Comparison of ENCODE assay signal across 13 cellular contexts in the genomic region with DNA sequence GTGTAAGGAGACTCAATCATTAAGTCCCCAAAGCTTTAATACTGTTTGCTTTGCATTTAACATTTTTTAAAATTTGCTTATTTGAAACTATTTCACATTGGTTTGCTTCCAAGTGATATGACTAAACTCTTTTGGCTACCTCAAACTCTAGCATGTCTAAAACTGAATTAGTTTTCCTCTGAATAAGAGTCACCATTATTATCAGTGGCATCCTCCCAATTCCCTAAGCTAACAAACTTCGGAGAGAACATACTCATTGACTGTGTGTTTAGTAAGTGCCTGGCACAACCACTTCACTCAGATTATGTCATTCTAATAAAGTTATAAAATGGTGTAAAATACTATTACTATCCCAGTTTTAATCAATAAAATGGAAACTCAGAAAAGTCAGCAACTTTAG. TPM values are rescaled to one million over a fixed set of nuclear protein-coding genes. Genes with fewer than 3 reads are reported as not detected.
DNase-seq lines count a peak whose midpoint lies in the region; ATAC-seq and TF ChIP-seq lines count a peak whose summit lies in the region.
"Had no signal": no experiment of that assay in that cellular context is flagged by ENCODE, and none has a peak within 500 bp of the region (broad histone marks: within the 10 kb centered on the region; RNA-seq: fewer than 3 reads in every experiment).

No MANE protein-coding gene starts in this region.

- H3K9ac ChIP-seq in adipocyte (ENCODE audit: low read length) = peak overlapping the region; percentile 47
- H3K9ac ChIP-seq in fibroblast of lung (ENCODE audit: insufficient read depth, low read length) = no peak overlapping the region

- ATAC-seq in sciatic nerve (peak; percentile 83), GM18868 (IDR thresholded peaks at IDR 0.05; ENCODE audit: unreplicated experiment) (no peak)

- H3K27me3 ChIP-seq in adipocyte (replicated peaks; ENCODE audit: control insufficient read depth, insufficient read depth, low read length) = no peaks in the 10 kb centered on the region
- no peaks in the 10 kb centered on the region for H3K27me3 ChIP-seq in fibroblast of lung (ENCODE audit: control insufficient read depth, insufficient read depth, low read length)

- H3K4me2 ChIP-seq in fibroblast of lung (ENCODE audit: extremely low read depth, insufficient read depth, low read length) = no peak overlapping the region

- peaks cover 76% of the 10 kb centered on the region for H3K36me3 ChIP-seq in adipocyte (ENCODE audit: control insufficient read depth, insufficient read depth, low read length, severe bottlenecking)
- no peaks in the 10 kb centered on the region for H3K36me3 ChIP-seq in fibroblast of lung (ENCODE audit: control insufficient read depth, insufficient read depth, low read length)

- intact Hi-C loops in sciatic nerve (cut with DNase I) = no loop called here

- H4K20me1 ChIP-seq in fibroblast of lung (ENCODE audit: control insufficient read depth, extremely low read depth, insufficient read depth, low read length) = no peaks in the 10 kb centered on the region

- no peaks in the 10 kb centered on the region for H3K79me2 ChIP-seq in fibroblast of lung (ENCODE audit: control insufficient read depth, insufficient read depth, low read length)

- H2AFZ ChIP-seq in fibroblast of lung (ENCODE audit: low read length) = no peak overlapping the region

- H3K9me3 ChIP-seq in adipocyte (ENCODE audit: control insufficient read depth, low read length) (no peaks in the 10 kb centered on the region), fibroblast of lung (ENCODE audit: control insufficient read depth, insufficient read depth, low read depth, low read length) (no peaks in the 10 kb centered on the region)

- peak; percentile 45 for DNase-seq in AG08396 (ENCODE audit: low spot score)
- peak; percentile 71 for DNase-seq in adipocyte (ENCODE audit: low read depth)
- DNase-seq in fibroblast of lung (ENCODE audit: low read depth in 2 of 2) = peak; percentile 80 to 93
- DNase-seq in sciatic nerve (ENCODE audit: low spot score) = no peak
- DNase-seq in stimulated activated naive CD4-positive, alpha-beta T cell treated with Interleukin-2 at 50 U/mL for 16 hours (lab: John Stamatoyannopoulos, UW) = no peak
- DNase-seq in RKO (ENCODE audit: low spot score) = no peak
- no peak for DNase-seq in HuH-7 (ENCODE audit: low spot score)
- DNase-seq: activated T-cell treated with anti-CD3 and anti-CD28 coated beads, Interleukin-2, amount 50 U/mL, for 1 hour; effector CD4-positive, alpha-beta T cell; islet precursor cell; NCI-H1694; nucleus accumbens had no signal

- H3K4me3 ChIP-seq in adipocyte (ENCODE audit: low read length) (peak overlapping the region; percentile 53), fibroblast of lung (replicated peaks in 1 of 4; ENCODE audit: control extremely low read depth in 1 of 4, insufficient read depth in 1 of 4, low read depth in 3 of 4, low read length in 4 of 4) (no peak overlapping the region)

- H3K4me1 ChIP-seq in adipocyte (ENCODE audit: control insufficient read depth, insufficient read depth, low read length) = peaks cover 70% of the 10 kb centered on the region
- peaks cover 7% of the 10 kb centered on the region for H3K4me1 ChIP-seq in fibroblast of lung (ENCODE audit: control insufficient read depth, extremely low read depth, insufficient read depth, low read length)

- H3K27ac ChIP-seq in fibroblast of lung (ENCODE audit: insufficient read depth, low read length) = no peak overlapping the region

- no peak for TF ChIP-seq CTCF in fibroblast of lung (conservative IDR thresholded peaks at IDR 0.05 in 1 of 2, IDR thresholded peaks at IDR 0.05 in 1 of 2; ENCODE audit: low read depth in 1 of 2, low read length in 2 of 2)

RNA-seq across cellular contexts. Expression of gene ATOSA, which starts 21.9 kb away (rescaled TPM):
- total RNA-seq in fibroblast of lung (16.4 and 26.9 TPM in 2 replicates), sciatic nerve (39.3 TPM)
- 12.2 and 14.1 TPM in 2 replicates for polyA plus RNA-seq in fibroblast of lung
- 8.4 and 11.6 TPM in 2 replicates for polyA plus RNA-seq in fibroblast of lung (2012)
- 2.4 and 9.9 TPM in 2 replicates for polyA minus RNA-seq in fibroblast of lung (ENCODE audit: low replicate concordance)

Comparison
In these comparisons a context has a peak if more than half of its experiments do, and no peak if none do; other contexts are left out.
1. DNase-seq: peak in AG08396 (single experiment), adipocyte (single experiment) and fibroblast of lung (2 of 2); none in sciatic nerve (single experiment), stimulated activated naive CD4-positive, alpha-beta T cell treated with Interleukin-2 at 50 U/mL for 16 hours (single experiment), RKO (single experiment) and HuH-7 (single experiment).